In genomic region chr12:53070901-53071492, GRCh38 we compare ENCODE assay signal across 12 cellular contexts. TPM values are rescaled to one million over a fixed set of nuclear protein-coding genes. Genes with fewer than 3 reads are reported as not detected.
DNase-seq lines count a peak whose midpoint lies in the region; ATAC-seq and TF ChIP-seq lines count a peak whose summit lies in the region.
"Had no signal": no experiment of that assay in that cellular context is flagged by ENCODE, and none has a peak within 500 bp of the region (broad histone marks: within the 10 kb centered on the region; RNA-seq: fewer than 3 reads in every experiment).

No MANE protein-coding gene starts in this region.

- no peak for TF ChIP-seq POLR2A in gastroesophageal sphincter (IDR thresholded peaks at IDR 0.05)

- H3K9me3 ChIP-seq in gastroesophageal sphincter: no peaks in the 10 kb centered on the region
- no peaks in the 10 kb centered on the region for H3K9me3 ChIP-seq in PC-9 (ENCODE audit: insufficient read depth, low read depth)

- no peak overlapping the region for H3K4me3 ChIP-seq in gastroesophageal sphincter
- H3K4me3 ChIP-seq in PC-9: no peak overlapping the region

- peaks cover 0 to 71% of the 10 kb centered on the region in 2 donors for H3K36me3 ChIP-seq in gastroesophageal sphincter
- H3K36me3 ChIP-seq in PC-9 (ENCODE audit: low read depth): no peaks in the 10 kb centered on the region

- TF ChIP-seq CTCF in gastroesophageal sphincter (IDR thresholded peaks at IDR 0.05) (no peak), progenitor cell of endocrine pancreas (IDR thresholded peaks at IDR 0.05; ENCODE audit: unreplicated experiment) (no peak), PC-9 (conservative IDR thresholded peaks at IDR 0.05) (no peak)

- ATAC-seq in SK-N-SH treated with all-trans-retinoic acid at 6 μM for 48 hours: peak; percentile 11
- ATAC-seq in gastroesophageal sphincter: no peak
- ATAC-seq in sciatic nerve: no peak
- no peak for ATAC-seq in GM18498 (IDR thresholded peaks at IDR 0.05; ENCODE audit: unreplicated experiment)

- peaks cover 23% of the 10 kb centered on the region for H3K36me3 Mint-ChIP-seq in progenitor cell of endocrine pancreas (ENCODE audit: insufficient read depth)

- H3K27me3 ChIP-seq in gastroesophageal sphincter (no peaks in the 10 kb centered on the region), PC-9 (ENCODE audit: insufficient read depth, low read depth) (no peaks in the 10 kb centered on the region)

- peak; percentile 84 for DNase-seq in ELF-1 (ENCODE audit: low read depth, low spot score)
- peak; percentile 56 for DNase-seq in sciatic nerve (ENCODE audit: low spot score)
- DNase-seq in progenitor cell of endocrine pancreas (ENCODE audit: low spot score, unreplicated experiment): no peak
- no peak for DNase-seq in PC-9
- DNase-seq in COR-L47 (lab: John Stamatoyannopoulos, UW): no peak
- DNase-seq: activated CD4-positive, alpha-beta T cell treated with anti-CD3 and anti-CD28 coated beads, Interleukin-2, amount 50 U/mL, for 48 hours; amniotic stem cell; stimulated activated naive CD4-positive, alpha-beta T cell had no signal

- no peak overlapping the region for H3K4me3 Mint-ChIP-seq in progenitor cell of endocrine pancreas (ENCODE audit: low read depth)

- H3F3A ChIP-seq in PC-9 (ENCODE audit: insufficient read depth, low read depth): 0 out of 2 replicates have a peak, but pooled peaks cover 4% of the 10 kb centered on the region

- no peaks in the 10 kb centered on the region for H4K20me1 ChIP-seq in PC-9 (ENCODE audit: insufficient read depth)

- no peak for TF ChIP-seq EP300 in gastroesophageal sphincter (IDR thresholded peaks at IDR 0.05)

- WGBS in gastroesophageal sphincter (ENCODE audit: low coverage in 1 of 2), 2 donors: 44 to 73% methylated on average over 3 of the region's 7 CpGs

- CTCF ChIA-PET in PC-9 (lab: Charles Lee): interaction anchor here (0.6 kb wide), 2 partner anchors 17 to 133 kb away, joined by 19 to 22 read pairs; no protein-coding TSS in a partner anchor

- no peaks in the 10 kb centered on the region for H3K9me3 Mint-ChIP-seq in progenitor cell of endocrine pancreas (ENCODE audit: low read depth)

- no peaks in the 10 kb centered on the region for H3K27me3 Mint-ChIP-seq in progenitor cell of endocrine pancreas

- no peak overlapping the region for H3K27ac Mint-ChIP-seq in progenitor cell of endocrine pancreas

- no TSS peak for BruUV-seq in PC-9 (replicated peaks; lab: Mats Ljungman, UMichigan)

- intact Hi-C loops in sciatic nerve (cut with DNase I) (no loop called here), PC-9 (cut with micrococcal nuclease; ENCODE audit: unreplicated experiment) (no loop called here)

- H3K4me2 ChIP-seq in PC-9: no peak overlapping the region
- H3K4me2 ChIP-seq: KMS-11 had no signal

- peaks cover 23% of the 10 kb centered on the region for H3K4me1 Mint-ChIP-seq in progenitor cell of endocrine pancreas (ENCODE audit: low read depth)

- no peaks in the 10 kb centered on the region for H3K79me2 ChIP-seq in PC-9 (ENCODE audit: low read depth)

- H3K9me2 ChIP-seq in PC-9 (ENCODE audit: insufficient read depth): no peaks in the 10 kb centered on the region

- no peak overlapping the region for H2AFZ ChIP-seq in PC-9

- H3K27ac ChIP-seq in gastroesophageal sphincter (peak overlapping the region; percentile 79 to 95 (median 86)), PC-9 (no peak overlapping the region)
- H3K27ac ChIP-seq: KMS-11 had no signal

- H3K4me1 ChIP-seq in gastroesophageal sphincter (peaks cover 20 to 100% (median 75%) of the 10 kb centered on the region in 3 donors), PC-9 (replicated peaks; ENCODE audit: insufficient read depth) (peaks cover 9% of the 10 kb centered on the region)

- POLR2A ChIA-PET in PC-9 (lab: Charles Lee; ENCODE audit: unreplicated experiment): no interaction called here

TF ChIP-seq in SK-N-SH treated with all-trans-retinoic acid at 6 μM for 48 hours, 23 proteins besides CTCF, POLR2A, EP300 and RAD21 (continues in another document):
- TF ChIP-seq ISL1 (CRISPR knock-in tag; IDR thresholded peaks at IDR 0.05): no peak
- TF ChIP-seq SNAI2 (CRISPR knock-in tag; IDR thresholded peaks at IDR 0.05): no peak
- TF ChIP-seq ZC3H10 (CRISPR knock-in tag; IDR thresholded peaks at IDR 0.05): no peak
- no peak for TF ChIP-seq ZFP30 (CRISPR knock-in tag; IDR thresholded peaks at IDR 0.05)
- no peak for TF ChIP-seq CSDC2 (CRISPR knock-in tag; IDR thresholded peaks at IDR 0.05)
- TF ChIP-seq ZNF565 (CRISPR knock-in tag; conservative IDR thresholded peaks at IDR 0.05; ENCODE audit: low read depth): no peak
- TF ChIP-seq TOX (CRISPR knock-in tag; IDR thresholded peaks at IDR 0.05; ENCODE audit: borderline replicate concordance): no peak
- TF ChIP-seq BACH2 (CRISPR knock-in tag; IDR thresholded peaks at IDR 0.05; ENCODE audit: borderline replicate concordance): no peak
- TF ChIP-seq, protein P1, sequence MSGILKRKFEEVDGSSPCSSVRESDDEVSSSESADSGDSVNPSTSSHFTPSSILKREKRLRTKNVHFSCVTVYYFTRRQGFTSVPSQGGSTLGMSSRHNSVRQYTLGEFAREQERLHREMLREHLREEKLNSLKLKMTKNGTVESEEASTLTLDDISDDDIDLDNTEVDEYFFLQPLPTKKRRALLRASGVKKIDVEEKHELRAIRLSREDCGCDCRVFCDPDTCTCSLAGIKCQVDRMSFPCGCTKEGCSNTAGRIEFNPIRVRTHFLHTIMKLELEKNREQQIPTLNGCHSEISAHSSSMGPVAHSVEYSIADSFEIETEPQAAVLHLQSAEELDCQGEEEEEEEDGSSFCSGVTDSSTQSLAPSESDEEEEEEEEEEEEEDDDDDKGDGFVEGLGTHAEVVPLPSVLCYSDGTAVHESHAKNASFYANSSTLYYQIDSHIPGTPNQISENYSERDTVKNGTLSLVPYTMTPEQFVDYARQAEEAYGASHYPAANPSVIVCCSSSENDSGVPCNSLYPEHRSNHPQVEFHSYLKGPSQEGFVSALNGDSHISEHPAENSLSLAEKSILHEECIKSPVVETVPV (CRISPR knock-in tag; IDR thresholded peaks at IDR 0.05): no peak
- no peak for TF ChIP-seq PPARA (CRISPR knock-in tag; IDR thresholded peaks at IDR 0.05; ENCODE audit: borderline replicate concordance)
- TF ChIP-seq, protein P2, sequence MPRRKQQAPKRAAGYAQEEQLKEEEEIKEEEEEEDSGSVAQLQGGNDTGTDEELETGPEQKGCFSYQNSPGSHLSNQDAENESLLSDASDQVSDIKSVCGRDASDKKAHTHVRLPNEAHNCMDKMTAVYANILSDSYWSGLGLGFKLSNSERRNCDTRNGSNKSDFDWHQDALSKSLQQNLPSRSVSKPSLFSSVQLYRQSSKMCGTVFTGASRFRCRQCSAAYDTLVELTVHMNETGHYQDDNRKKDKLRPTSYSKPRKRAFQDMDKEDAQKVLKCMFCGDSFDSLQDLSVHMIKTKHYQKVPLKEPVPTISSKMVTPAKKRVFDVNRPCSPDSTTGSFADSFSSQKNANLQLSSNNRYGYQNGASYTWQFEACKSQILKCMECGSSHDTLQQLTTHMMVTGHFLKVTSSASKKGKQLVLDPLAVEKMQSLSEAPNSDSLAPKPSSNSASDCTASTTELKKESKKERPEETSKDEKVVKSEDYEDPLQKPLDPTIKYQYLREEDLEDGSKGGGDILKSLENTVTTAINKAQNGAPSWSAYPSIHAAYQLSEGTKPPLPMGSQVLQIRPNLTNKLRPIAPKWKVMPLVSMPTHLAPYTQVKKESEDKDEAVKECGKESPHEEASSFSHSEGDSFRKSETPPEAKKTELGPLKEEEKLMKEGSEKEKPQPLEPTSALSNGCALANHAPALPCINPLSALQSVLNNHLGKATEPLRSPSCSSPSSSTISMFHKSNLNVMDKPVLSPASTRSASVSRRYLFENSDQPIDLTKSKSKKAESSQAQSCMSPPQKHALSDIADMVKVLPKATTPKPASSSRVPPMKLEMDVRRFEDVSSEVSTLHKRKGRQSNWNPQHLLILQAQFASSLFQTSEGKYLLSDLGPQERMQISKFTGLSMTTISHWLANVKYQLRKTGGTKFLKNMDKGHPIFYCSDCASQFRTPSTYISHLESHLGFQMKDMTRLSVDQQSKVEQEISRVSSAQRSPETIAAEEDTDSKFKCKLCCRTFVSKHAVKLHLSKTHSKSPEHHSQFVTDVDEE (CRISPR knock-in tag; IDR thresholded peaks at IDR 0.05): no peak
- no peak for TF ChIP-seq OSR1 (CRISPR knock-in tag; IDR thresholded peaks at IDR 0.05)
- TF ChIP-seq POU6F1 (CRISPR knock-in tag; IDR thresholded peaks at IDR 0.05; ENCODE audit: borderline replicate concordance, low read depth): no peak
- TF ChIP-seq ZNF70 (CRISPR knock-in tag; IDR thresholded peaks at IDR 0.05): no peak

RNA-seq across cellular contexts. Expression of gene SPRYD3, which starts 8.2 kb away (rescaled TPM):
- total RNA-seq in gastroesophageal sphincter (100 to 1,000 TPM in 2 of 4 donors, 10 to 100 TPM in 2; 79.1 to 137 (median 110) TPM), sciatic nerve (61.0 TPM), progenitor cell of endocrine pancreas (17.9 and 18.0 TPM in 2 replicates), PC-9 (2021) (15.2 and 17.2 TPM in 2 replicates)

RNA-seq across cellular contexts. Expression of gene TNS2, which starts 21.1 kb away (rescaled TPM):
- total RNA-seq in gastroesophageal sphincter (100 to 1,000 TPM; 108 to 323 (median 182) TPM), sciatic nerve (265 TPM), progenitor cell of endocrine pancreas (6.6 and 7.3 TPM in 2 replicates), PC-9 (2021) (8.5 and 11.5 TPM in 2 replicates)

RNA-seq across cellular contexts. Expression of gene IGFBP6, which starts 26.5 kb away (rescaled TPM):
- 1,000 to 10,000 TPM in 2 of 4 donors, 100 to 1,000 TPM in 2; 632 to 1,838 (median 914) TPM for total RNA-seq in gastroesophageal sphincter
- 1,832 TPM for total RNA-seq in sciatic nerve
- 25.7 and 26.5 TPM in 2 replicates for total RNA-seq in progenitor cell of endocrine pancreas
- total RNA-seq in PC-9 (2021): 290 and 333 TPM in 2 replicates

RNA-seq across cellular contexts. Expression of gene SOAT2, which starts 32.3 kb away (rescaled TPM):
- total RNA-seq in gastroesophageal sphincter (under 1 TPM in 1 of 4 donors, not detected in 3; 0.31 TPM), sciatic nerve (1.2 TPM), progenitor cell of endocrine pancreas (0.98 and 1.1 TPM in 2 replicates), PC-9 (2021) (0.70 and 0.79 TPM in 2 replicates)

Comparison
In these comparisons a context has a peak if more than half of its experiments do, and no peak if none do; other contexts are left out.
1. DNase-seq: peak in ELF-1 (single experiment) and sciatic nerve (single experiment); none in progenitor cell of endocrine pancreas (single experiment), PC-9 (0 of 2) and COR-L47 (single experiment).
2. RNA of gene IGFBP6, which starts 26.5 kb away (total RNA-seq): 1,832 TPM in sciatic nerve (single experiment), 632 to 1,838 TPM in gastroesophageal sphincter and 290 to 333 TPM in PC-9; 25.7 to 26.5 TPM in progenitor cell of endocrine pancreas; every median in the first group is over 10 times any median in the second.